Comparison of ENCODE assay signal across 8 cellular contexts in the genomic region with DNA sequence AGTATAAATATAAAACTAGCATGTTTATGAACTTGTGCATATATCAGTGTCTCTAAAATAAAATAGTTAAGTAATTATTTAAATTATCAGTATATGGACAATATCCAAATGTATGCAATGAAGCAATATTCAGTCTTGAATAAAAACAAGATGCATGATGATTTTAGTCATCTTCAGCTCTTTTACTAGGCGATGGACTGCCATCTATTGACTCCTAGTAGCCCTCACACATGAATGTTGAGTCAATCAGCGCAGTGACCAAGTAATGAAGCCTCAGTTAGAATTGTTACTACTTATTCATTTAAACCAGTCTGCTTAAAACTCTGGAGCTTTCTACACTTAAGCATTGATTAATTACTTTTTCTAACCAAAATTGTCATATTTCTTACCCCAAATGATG.
A peak's percentile ranks its signal among the peaks of the same experiment; 100 is the strongest.
DNase-seq lines count a peak whose midpoint lies in the region; ATAC-seq and TF ChIP-seq lines count a peak whose summit lies in the region.

No MANE protein-coding gene starts in this region.

- in situ Hi-C loops in astrocyte of the spinal cord (cut with HindIII; ENCODE audit: low sequenced_read_pairs): no loop called here

- ATAC-seq in lower lobe of right lung: no peak
- ATAC-seq in HG03097 (IDR thresholded peaks at IDR 0.05; ENCODE audit: low FRiP score, unreplicated experiment): no peak
- ATAC-seq in GM18873 (IDR thresholded peaks at IDR 0.05; ENCODE audit: low FRiP score, unreplicated experiment): no peak

- H3K27ac Mint-ChIP-seq in activated CD4-positive, alpha-beta T cell treated with anti-CD3 and anti-CD28 coated beads, Interleukin-2, amount 10 ng/mL, durations not matched to agents 24 days and 14 days: no peak overlapping the region

- no peaks in the 10 kb centered on the region for H3K36me3 ChIP-seq in lower lobe of right lung

- peak; percentile 62 for DNase-seq in activated CD4-positive, alpha-beta T cell treated with anti-CD3 and anti-CD28 coated beads, Interleukin-2, amount 10 ng/mL, durations not matched to agents 24 days and 14 days
- no peak for DNase-seq in activated CD4-positive, alpha-beta T cell treated with anti-CD3 and anti-CD28 coated beads for 48 hours
- peak; percentile 11 for DNase-seq in HT1080 (ENCODE audit: low read depth)
- DNase-seq in astrocyte of the spinal cord (ENCODE audit: low read depth, low spot score): peak; percentile 37
- peak; percentile 45 for DNase-seq in renal cortical epithelial cell (ENCODE audit: low read depth)
- DNase-seq in lower lobe of right lung: no peak

- H3K4me1 ChIP-seq in lower lobe of right lung: no peaks in the 10 kb centered on the region

- H3K36me3 Mint-ChIP-seq in activated CD4-positive, alpha-beta T cell treated with anti-CD3 and anti-CD28 coated beads, Interleukin-2, amount 10 ng/mL, durations not matched to agents 24 days and 14 days (ENCODE audit: low read depth): peaks cover 2% of the 10 kb centered on the region

- H3K9me3 ChIP-seq in lower lobe of right lung: no peaks in the 10 kb centered on the region

- H3K27me3 Mint-ChIP-seq in activated CD4-positive, alpha-beta T cell treated with anti-CD3 and anti-CD28 coated beads, Interleukin-2, amount 10 ng/mL, durations not matched to agents 24 days and 14 days: no peaks in the 10 kb centered on the region

- peak; percentile 42 for TF ChIP-seq CTCF in astrocyte of the spinal cord (IDR thresholded peaks at IDR 0.05; ENCODE audit: low read depth, low read length)
- no peak for TF ChIP-seq CTCF in lower lobe of right lung (IDR thresholded peaks at IDR 0.05)

- no peak overlapping the region for H3K4me3 Mint-ChIP-seq in activated CD4-positive, alpha-beta T cell treated with anti-CD3 and anti-CD28 coated beads, Interleukin-2, amount 10 ng/mL, durations not matched to agents 24 days and 14 days

- no peaks in the 10 kb centered on the region for H3K9me3 Mint-ChIP-seq in activated CD4-positive, alpha-beta T cell treated with anti-CD3 and anti-CD28 coated beads, Interleukin-2, amount 10 ng/mL, durations not matched to agents 24 days and 14 days

- no peak overlapping the region for H3K4me3 ChIP-seq in astrocyte of the spinal cord (ENCODE audit: low read depth, low read length)
- no peak overlapping the region for H3K4me3 ChIP-seq in lower lobe of right lung

- H3K27ac ChIP-seq in lower lobe of right lung: no peak overlapping the region

- no peaks in the 10 kb centered on the region for H3K27me3 ChIP-seq in lower lobe of right lung (ENCODE audit: low read depth)

- H3K4me1 Mint-ChIP-seq in activated CD4-positive, alpha-beta T cell treated with anti-CD3 and anti-CD28 coated beads, Interleukin-2, amount 10 ng/mL, durations not matched to agents 24 days and 14 days: no peaks in the 10 kb centered on the region

- intact Hi-C loops in activated CD4-positive, alpha-beta T cell treated with anti-CD3 and anti-CD28 coated beads, Interleukin-2, amount 10 ng/mL, durations not matched to agents 24 days and 14 days (cut with micrococcal nuclease): loop anchor here (5.0 to 10.0 kb wide), 2 partner anchors 185 to 332 kb away; no protein-coding TSS in a partner anchor
- intact Hi-C loops in lower lobe of right lung (cut with DNase I): no loop called here

Comparison
In these comparisons a context has a peak if more than half of its experiments do, and no peak if none do; other contexts are left out.
1. DNase-seq: peak in activated CD4-positive, alpha-beta T cell treated with anti-CD3 and anti-CD28 coated beads, Interleukin-2, amount 10 ng/mL, durations not matched to agents 24 days and 14 days (single experiment), HT1080 (single experiment), astrocyte of the spinal cord (single experiment) and renal cortical epithelial cell (single experiment); none in activated CD4-positive, alpha-beta T cell treated with anti-CD3 and anti-CD28 coated beads for 48 hours (single experiment) and lower lobe of right lung (single experiment).